Comparison of ENCODE assay signal across 26 cellular contexts in the genomic region with DNA sequence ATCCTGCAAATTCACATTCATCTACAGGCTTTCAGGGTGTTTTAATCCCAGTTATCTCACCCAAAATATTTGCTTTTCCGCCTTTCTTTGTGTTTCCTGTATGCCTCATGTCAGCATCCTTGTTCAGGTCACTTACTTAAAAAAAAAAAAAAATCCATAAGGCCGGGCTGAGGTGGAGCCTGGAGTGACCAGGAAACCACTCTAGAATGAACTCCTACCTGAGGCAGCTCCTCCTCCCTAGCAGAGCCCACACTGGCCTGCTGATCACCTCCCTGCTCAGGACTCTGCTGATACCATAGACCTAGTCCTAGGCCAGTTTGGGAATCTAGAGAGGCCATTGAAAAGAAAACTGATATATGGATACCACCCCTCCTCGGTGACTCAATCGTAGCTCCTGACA. TPM values are rescaled to one million over a fixed set of nuclear protein-coding genes. Genes with fewer than 3 reads are reported as not detected.
"Had no signal": no experiment of that assay in that cellular context is flagged by ENCODE, and none has a peak within 500 bp of the region (broad histone marks: within the 10 kb centered on the region; RNA-seq: fewer than 3 reads in every experiment).

No MANE protein-coding gene starts in this region.

- H3K4me3 ChIP-seq: adrenal gland, Peyer's patch, SJSA1 had no signal

- ATAC-seq: activated CD8-positive, alpha-beta T cell treated with anti-CD3 and anti-CD28 coated beads, Interleukin-2, amount 10 ng/mL, durations not matched to agents 7 days and 5 days; T-helper 17 cell; WTC11 had no signal

- H3K4me1 ChIP-seq: adrenal gland, Peyer's patch, SJSA1 had no signal

- H3K27ac ChIP-seq: adrenal gland, Peyer's patch, RWPE1, SJSA1 had no signal

- H3K9me3 ChIP-seq: adrenal gland, Peyer's patch, SJSA1 had no signal

- DNase-seq: activated CD4-positive, alpha-beta T cell treated with anti-CD3 and anti-CD28 coated beads for 48 hours; activated CD4-positive, alpha-beta T cell treated with anti-CD3 and anti-CD28 coated beads, Interleukin-2, amount 50 U/mL, for 4 hours; activated CD8-positive, alpha-beta memory T cell treated with anti-CD3 and anti-CD28 coated beads, Interleukin-2, amount 50 U/mL, for 48 hours; activated CD8-positive, alpha-beta T cell treated with anti-CD3 and anti-CD28 coated beads, Interleukin-2, amount 10 ng/mL, durations not matched to agents 7 days and 5 days; activated naive CD4-positive, alpha-beta T cell treated with anti-CD3 and anti-CD28 coated beads, Interleukin-2, amount 50 U/mL, for 16 hours; activated naive CD8-positive, alpha-beta T cell treated with anti-CD3 and anti-CD28 coated beads, Interleukin-2, amount 10 ng/mL, durations not matched to agents 7 days and 5 days; activated T-cell treated with anti-CD3 and anti-CD28 coated beads, Interleukin-2, amount 50 U/mL, for 1 hour; cerebellar nuclear complex; NCI-H1694; NCI-H2029; NCI-H2107; NCI-H2171 treated with DMSO at 0.1 percent for 48 hours; NCI-H345; NCI-H510A; NCI-H526 treated with DMSO at 0.1 percent for 48 hours; NK-92 treated with Interleukin-12 subunit alpha and Interleukin-12 subunit beta, amount 100 ng/mL, for 24 hours; OCI-M1; Right ventricle myocardium superior; T-helper 17 cell; T-helper 9 cell had no signal

- H3K27me3 ChIP-seq: adrenal gland, Peyer's patch, SJSA1 had no signal

- H3K36me3 ChIP-seq: adrenal gland, Peyer's patch, SJSA1 had no signal

RNA-seq across cellular contexts. Expression of gene DGAT2, which starts 8.7 kb away (rescaled TPM):
- total RNA-seq: SJSA1 had no signal

RNA-seq across cellular contexts. Expression of gene MOGAT2, which starts 42.2 kb away (rescaled TPM):
- total RNA-seq: activated CD8-positive, alpha-beta T cell treated with anti-CD3 and anti-CD28 coated beads, Interleukin-2, amount 10 ng/mL, durations not matched to agents 7 days and 5 days; activated naive CD8-positive, alpha-beta T cell treated with anti-CD3 and anti-CD28 coated beads, Interleukin-2, amount 10 ng/mL, durations not matched to agents 7 days and 5 days; cardiac septum; SJSA1; T-helper 17 cell; WTC11 had no signal
